In the genomic region with DNA sequence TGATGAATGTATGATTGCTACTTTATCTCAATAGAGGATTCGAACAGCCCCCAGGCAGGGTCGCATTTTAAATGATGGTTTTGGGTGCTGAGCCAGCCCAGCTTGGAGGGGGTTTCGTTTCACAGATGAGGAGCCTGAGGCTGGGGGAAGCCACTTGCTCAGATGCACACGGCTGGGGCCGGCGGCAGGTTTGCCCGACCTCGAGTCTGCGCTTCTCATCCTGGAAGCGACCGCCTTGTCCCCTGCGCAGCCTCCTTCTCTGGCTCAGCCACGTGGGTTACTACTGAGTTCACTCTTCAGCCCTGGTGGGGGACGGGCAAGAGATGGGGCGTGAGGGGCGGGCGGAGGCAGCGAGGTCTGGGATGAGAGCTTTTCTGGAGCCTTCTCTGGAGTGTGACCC, we compare ENCODE assay signal across 18 cellular contexts. TPM values are rescaled to one million over a fixed set of nuclear protein-coding genes. Genes with fewer than 3 reads are reported as not detected.
"Had no signal": no experiment of that assay in that cellular context is flagged by ENCODE, and none has a peak within 500 bp of the region (broad histone marks: within the 10 kb centered on the region; RNA-seq: fewer than 3 reads in every experiment).

No MANE protein-coding gene starts in this region.

- FAIRE-seq: frontal cortex, keratinocyte had no signal

- H3K4me3 Mint-ChIP-seq: activated T-cell treated with anti-CD3 and anti-CD28 coated beads, Interleukin-2, amount 50 U/mL, for 4 hours; naive thymus-derived CD4-positive, alpha-beta T cell; WTC11 had no signal

- H3K27me3 ChIP-seq: cardiac muscle cell, upper lobe of left lung had no signal

- H3K36me3 ChIP-seq: cardiac muscle cell, upper lobe of left lung had no signal

- H3K4me1 ChIP-seq: upper lobe of left lung had no signal

- H3K4me1 Mint-ChIP-seq: WTC11 had no signal

- H3K36me3 Mint-ChIP-seq: naive thymus-derived CD4-positive, alpha-beta T cell; WTC11 had no signal

- H3K27ac ChIP-seq: cardiac muscle cell, upper lobe of left lung had no signal

- ATAC-seq: activated T-cell treated with anti-CD3 and anti-CD28 coated beads, Interleukin-2, amount 50 U/mL, for 4 hours; naive thymus-derived CD4-positive, alpha-beta T cell; SK-N-SH treated with all-trans-retinoic acid at 6 μM for 48 hours; WTC11 had no signal

- H3K9me3 ChIP-seq: sigmoid colon, upper lobe of left lung had no signal

- H3K9me3 Mint-ChIP-seq: activated T-cell treated with anti-CD3 and anti-CD28 coated beads, Interleukin-2, amount 50 U/mL, for 4 hours; naive thymus-derived CD4-positive, alpha-beta T cell; WTC11 had no signal

- H3K4me3 ChIP-seq: cardiac muscle cell, lung, sigmoid colon, upper lobe of left lung had no signal

- DNase-seq: activated CD4-positive, alpha-beta T cell treated with anti-CD3 and anti-CD28 coated beads for 48 hours; activated gamma-delta T cell treated with Interleukin-2 at 50 U/mL for 16 hours; activated T-cell treated with anti-CD3 and anti-CD28 coated beads, Interleukin-2, amount 50 U/mL, for 4 hours; cortex of kidney; effector CD8-positive, alpha-beta T cell; midbrain; naive thymus-derived CD4-positive, alpha-beta T cell; sigmoid colon; stimulated activated naive CD4-positive, alpha-beta T cell treated with Interleukin-2 at 50 U/mL for 16 hours; upper lobe of left lung had no signal

- H3K27ac Mint-ChIP-seq: naive thymus-derived CD4-positive, alpha-beta T cell; progenitor cell of endocrine pancreas; WTC11 had no signal

RNA-seq across cellular contexts. Expression of a gene that starts 25.3 kb away (rescaled TPM):
- total RNA-seq: progenitor cell of endocrine pancreas; T-helper 1 cell treated with Interleukin-12 subunit alpha and Interleukin-12 subunit beta and Interleukin-4 antibody, amounts not matched to agents 30 ng/mL and 1 ng/mL, for 36 hours had no signal
- polyA plus RNA-seq: cardiac muscle cell; naive thymus-derived CD4-positive, alpha-beta T cell had no signal
